23 cellular contexts compared by ENCODE assay signal in genomic region chr5:627840-628239, GRCh38.
"Had no signal": no experiment of that assay in that cellular context is flagged by ENCODE, and none has a peak within 500 bp of the region (broad histone marks: within the 10 kb centered on the region; RNA-seq: fewer than 3 reads in every experiment).

No MANE protein-coding gene starts in this region.

- H3K27ac Mint-ChIP-seq: activated T-helper 1 cell treated with anti-CD3 and anti-CD28 coated beads, Interleukin-12 subunit alpha, Interleukin-12 subunit beta, Interleukin-2, Interleukin-4 antibody, amounts not matched to agents 30 ng/mL and 10 ng/mL and 1 ng/mL, durations not matched to agents 14 hours and 24 hours and 36 hours; mesothelial cell of epicardium; naive thymus-derived CD4-positive, alpha-beta T cell had no signal

- H3K4me1 Mint-ChIP-seq: mesothelial cell of epicardium had no signal

- H3K4me3 Mint-ChIP-seq: activated T-helper 1 cell treated with anti-CD3 and anti-CD28 coated beads, Interleukin-12 subunit alpha, Interleukin-12 subunit beta, Interleukin-2, Interleukin-4 antibody, amounts not matched to agents 30 ng/mL and 10 ng/mL and 1 ng/mL, durations not matched to agents 14 hours and 24 hours and 36 hours; mesothelial cell of epicardium; naive thymus-derived CD4-positive, alpha-beta T cell had no signal

- H3K9me3 ChIP-seq: colonic mucosa, gastrocnemius medialis, pancreas, tibial nerve had no signal

- H3K27me3 Mint-ChIP-seq: naive thymus-derived CD4-positive, alpha-beta T cell had no signal

- DNase-seq: activated CD4-positive, alpha-beta T cell treated with anti-CD3 and anti-CD28 coated beads for 48 hours; activated CD4-positive, alpha-beta T cell treated with anti-CD3 and anti-CD28 coated beads, Interleukin-2, amount 50 U/mL, for 48 hours; activated CD8-positive, alpha-beta memory T cell treated with anti-CD3 and anti-CD28 coated beads for 24 hours; activated effector memory CD4-positive, alpha-beta T cell treated with anti-CD3 and anti-CD28 coated beads, Interleukin-2, amount 50 U/mL, for 16 hours; activated naive CD4-positive, alpha-beta T cell treated with anti-CD3 and anti-CD28 coated beads, Interleukin-2, amount 50 U/mL, for 16 hours; activated T-cell treated with anti-CD3 and anti-CD28 coated beads, Interleukin-2, amount 50 U/mL, for 1 hour; anterior cingulate cortex; colonic mucosa; effector CD8-positive, alpha-beta T cell; erythroblast; gastrocnemius medialis; glutamatergic neuron; islet precursor cell; left cardiac atrium; naive thymus-derived CD4-positive, alpha-beta T cell; nucleus accumbens; stimulated activated CD4-positive, alpha-beta T cell treated with anti-CD3 and anti-CD28 coated beads, Interleukin-2, amount 100 ng/mL, for 48 hours; stimulated activated naive CD4-positive, alpha-beta T cell treated with Interleukin-2 at 50 U/mL for 16 hours had no signal

- H3K36me3 ChIP-seq: colonic mucosa, gastrocnemius medialis, pancreas had no signal

- H3K27ac ChIP-seq: colonic mucosa, gastrocnemius medialis, pancreas, tibial nerve had no signal

- H3K27me3 ChIP-seq: colonic mucosa, gastrocnemius medialis, pancreas, tibial nerve had no signal

- ATAC-seq: gastrocnemius medialis; left cardiac atrium; naive thymus-derived CD4-positive, alpha-beta T cell; pancreas; right cardiac atrium had no signal

- H3K4me3 ChIP-seq: colonic mucosa, gastrocnemius medialis, pancreas, tibial nerve had no signal

- H3K9me3 Mint-ChIP-seq: activated T-helper 1 cell treated with anti-CD3 and anti-CD28 coated beads, Interleukin-12 subunit alpha, Interleukin-12 subunit beta, Interleukin-2, Interleukin-4 antibody, amounts not matched to agents 30 ng/mL and 10 ng/mL and 1 ng/mL, durations not matched to agents 14 hours and 24 hours and 36 hours; mesothelial cell of epicardium; naive thymus-derived CD4-positive, alpha-beta T cell had no signal

- H3K4me1 ChIP-seq: colonic mucosa, gastrocnemius medialis, pancreas, tibial nerve had no signal
